10 cellular contexts compared by ENCODE assay signal in the genomic region with DNA sequence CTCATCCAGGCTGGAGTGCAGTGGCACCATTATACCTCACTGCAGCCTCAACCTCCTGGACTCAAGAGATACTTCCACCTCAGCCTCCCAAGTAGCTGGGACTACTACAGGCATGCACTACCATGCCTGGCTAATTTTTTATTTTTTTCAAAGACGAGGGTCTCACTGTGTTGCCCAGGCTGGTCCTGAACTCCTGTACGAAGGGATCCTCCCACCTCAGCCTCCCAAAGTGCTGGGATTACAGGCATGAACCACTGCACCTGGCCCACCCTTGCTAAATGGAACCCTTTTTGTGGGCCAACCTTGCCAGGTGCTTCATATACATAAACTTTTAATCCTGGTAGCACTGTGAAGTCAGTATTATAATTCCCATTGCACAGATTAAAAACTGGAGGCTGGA. TPM values are rescaled to one million over a fixed set of nuclear protein-coding genes. Genes with fewer than 3 reads are reported as not detected.
DNase-seq lines count a peak whose midpoint lies in the region; ATAC-seq, FAIRE-seq and TF ChIP-seq lines count a peak whose summit lies in the region.
"Had no signal": no experiment of that assay in that cellular context is flagged by ENCODE, and none has a peak within 500 bp of the region (broad histone marks: within the 10 kb centered on the region; RNA-seq: fewer than 3 reads in every experiment).

No MANE protein-coding gene starts in this region.

- CTCF ChIA-PET in A549 (lab: Yijun Ruan, JAX) = interaction anchor here (1.7 to 5.0 kb wide), 2 partner anchors 9 to 36 kb away, joined by 3 to 35 read pairs; no protein-coding TSS in a partner anchor

- H3K9ac ChIP-seq in HUES48 (ENCODE audit: low read depth, low read length) (no peak overlapping the region), muscle layer of colon (ENCODE audit: low read length) (peak overlapping the region; percentile 41)

- no peaks in the 10 kb centered on the region for H3K27me3 ChIP-seq in HUES48 (ENCODE audit: control insufficient read depth, insufficient read depth, low read length)
- H3K27me3 ChIP-seq in breast epithelium = no peaks in the 10 kb centered on the region
- H3K27me3 ChIP-seq in muscle layer of colon (ENCODE audit: control insufficient read depth in 1 of 2, insufficient read depth in 2 of 2, low read length in 2 of 2) = no peaks in the 10 kb centered on the region

- ATAC-seq in A549 (no peak), HG03457 (IDR thresholded peaks at IDR 0.05; ENCODE audit: unreplicated experiment) (no peak)
- ATAC-seq: activated CD4-positive, CD25-positive, alpha-beta regulatory T cell treated with anti-CD3 and anti-CD28 coated beads, Interleukin-2, amount 50 U/mL, for 24 hours had no signal

- TF ChIP-seq POLR2A in A549 (IDR thresholded peaks at IDR 0.05; ENCODE audit: low read length) (no peak), breast epithelium (IDR thresholded peaks at IDR 0.05) (no peak)

- H3K4me2 ChIP-seq in A549 = peak overlapping the region; percentile 96

- H3K4me1 ChIP-seq in A549 (peaks cover 34% of the 10 kb centered on the region), HUES48 (ENCODE audit: control insufficient read depth, insufficient read depth, low read length) (peaks cover 23% of the 10 kb centered on the region), breast epithelium (peaks cover 12 to 23% of the 10 kb centered on the region in 2 donors), muscle layer of colon (ENCODE audit: insufficient read depth, low read length) (peaks cover 29% of the 10 kb centered on the region)

- intact Hi-C loops in breast epithelium (cut with DNase I; ENCODE audit: low total_unique reads) = loop anchor here (10.0 kb wide), 2 partner anchors 61 to 321 kb away; partner anchors contain the start of gene POLR1E

- H3K9me3 ChIP-seq in A549 (no peaks in the 10 kb centered on the region), HUES48 (ENCODE audit: control insufficient read depth, insufficient read depth, low read length) (no peaks in the 10 kb centered on the region), breast epithelium (no peaks in the 10 kb centered on the region), muscle layer of colon (ENCODE audit: low read length) (no peaks in the 10 kb centered on the region)

- H3K27ac ChIP-seq in A549 = peak overlapping the region; percentile 91 to 92
- H3K27ac ChIP-seq in HUES48 (ENCODE audit: low read depth, low read length) = no peak overlapping the region
- no peak overlapping the region for H3K27ac ChIP-seq in breast epithelium
- no peak overlapping the region for H3K27ac ChIP-seq in muscle layer of colon (ENCODE audit: low read depth, low read length)

- peaks cover 42% of the 10 kb centered on the region for H3K36me3 ChIP-seq in HUES48 (ENCODE audit: control insufficient read depth, insufficient read depth, low read length)
- H3K36me3 ChIP-seq in breast epithelium = no peaks in the 10 kb centered on the region
- H3K36me3 ChIP-seq in muscle layer of colon (ENCODE audit: insufficient read depth, low read length) = peaks cover 23% of the 10 kb centered on the region

- FAIRE-seq in A549 (lab: Jason Lieb, UNC) = no peak
- FAIRE-seq: G401.6 had no signal

- no peak for TF ChIP-seq RAD21 in A549 (conservative IDR thresholded peaks at IDR 0.05 in 1 of 2, IDR thresholded peaks at IDR 0.05 in 1 of 2)

- no peak for TF ChIP-seq EP300 in A549 (IDR thresholded peaks at IDR 0.05)

- DNase-seq in A549 (ENCODE audit: low read depth in 1 of 2, low spot score in 1 of 2) = no peak
- DNase-seq in breast epithelium (ENCODE audit: low spot score in 2 of 2) = no peak
- DNase-seq in RPMI8226 = no peak
- DNase-seq in activated effector memory CD4-positive, alpha-beta T cell treated with Interleukin-2 at 50 U/mL for 16 hours = no peak
- no peak for DNase-seq in NCI-H2081 (lab: John Stamatoyannopoulos, UW)

- POLR2A ChIA-PET in A549 (lab: Yijun Ruan, JAX) = interaction anchor here (3.6 kb wide), 1 partner anchor 42 kb away, joined by 28 read pairs; the partner anchor contains the start of gene ZBTB5

- H3K4me3 ChIP-seq in A549 (peak overlapping the region; percentile 85), HUES48 (ENCODE audit: low read depth, low read length) (peak overlapping the region; percentile 80), breast epithelium (peak overlapping the region; percentile 71 to 75 (median 73)), muscle layer of colon (ENCODE audit: low read depth in 1 of 2, low read length in 2 of 2) (peak overlapping the region; percentile 83 to 88)

- WGBS in A549 (ENCODE audit: missing lambda C conversion rate) = 11% methylated on average over 2 of the region's 2 CpGs

- TF ChIP-seq CTCF in A549 (IDR thresholded peaks at IDR 0.05) = no peak
- no peak for TF ChIP-seq CTCF in breast epithelium (IDR thresholded peaks at IDR 0.05)

TF ChIP-seq in A549, 52 proteins besides CTCF, POLR2A, EP300 and RAD21:
- TF ChIP-seq EHMT2 (IDR thresholded peaks at IDR 0.05; ENCODE audit: low read depth) (no peak), CHD2 (IDR thresholded peaks at IDR 0.05; ENCODE audit: low read length, partially characterized antibody) (no peak), HDAC2 (IDR thresholded peaks at IDR 0.05) (no peak), JUN (IDR thresholded peaks at IDR 0.05) (no peak), CBX8 (IDR thresholded peaks at IDR 0.05) (no peak), ZFP36 (IDR thresholded peaks at IDR 0.05; ENCODE audit: borderline replicate concordance, partially characterized antibody) (no peak), HEYL (CRISPR knock-in tag; IDR thresholded peaks at IDR 0.05) (no peak), TP53 (CRISPR knock-in tag; IDR thresholded peaks at IDR 0.05) (no peak), HOXB13 (CRISPR knock-in tag; IDR thresholded peaks at IDR 0.05; ENCODE audit: low read depth) (no peak), SREBF2 (IDR thresholded peaks at IDR 0.05) (no peak), PHF8 (IDR thresholded peaks at IDR 0.05; ENCODE audit: borderline replicate concordance, low read depth) (no peak), HOXB5 (CRISPR knock-in tag; IDR thresholded peaks at IDR 0.05) (no peak), CEBPB (IDR thresholded peaks at IDR 0.05) (no peak), ZSCAN20 (CRISPR knock-in tag; IDR thresholded peaks at IDR 0.05) (no peak), RCOR1 (IDR thresholded peaks at IDR 0.05; ENCODE audit: low read depth, low read length) (no peak), BHLHE40 (IDR thresholded peaks at IDR 0.05; ENCODE audit: low read depth, low read length) (no peak)
- TF ChIP-seq, protein P1, sequence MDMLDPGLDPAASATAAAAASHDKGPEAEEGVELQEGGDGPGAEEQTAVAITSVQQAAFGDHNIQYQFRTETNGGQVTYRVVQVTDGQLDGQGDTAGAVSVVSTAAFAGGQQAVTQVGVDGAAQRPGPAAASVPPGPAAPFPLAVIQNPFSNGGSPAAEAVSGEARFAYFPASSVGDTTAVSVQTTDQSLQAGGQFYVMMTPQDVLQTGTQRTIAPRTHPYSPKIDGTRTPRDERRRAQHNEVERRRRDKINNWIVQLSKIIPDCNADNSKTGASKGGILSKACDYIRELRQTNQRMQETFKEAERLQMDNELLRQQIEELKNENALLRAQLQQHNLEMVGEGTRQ (IDR thresholded peaks at IDR 0.05) = no peak
- TF ChIP-seq, protein P2, sequence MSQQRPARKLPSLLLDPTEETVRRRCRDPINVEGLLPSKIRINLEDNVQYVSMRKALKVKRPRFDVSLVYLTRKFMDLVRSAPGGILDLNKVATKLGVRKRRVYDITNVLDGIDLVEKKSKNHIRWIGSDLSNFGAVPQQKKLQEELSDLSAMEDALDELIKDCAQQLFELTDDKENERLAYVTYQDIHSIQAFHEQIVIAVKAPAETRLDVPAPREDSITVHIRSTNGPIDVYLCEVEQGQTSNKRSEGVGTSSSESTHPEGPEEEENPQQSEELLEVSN (IDR thresholded peaks at IDR 0.05; ENCODE audit: borderline replicate concordance, low read depth) = no peak
TF ChIP-seq in A549: peak in this region for 0.

RNA-seq across cellular contexts. Expression of gene GRHPR, which starts 1.0 kb away (rescaled TPM):
- polyA plus RNA-seq in A549 (2011; rRNA removed) (111 and 132 TPM in 2 replicates), A549 (2017; fragmentation: RNase III; extraction: RNeasy Plus Mini Kit Qiagen cat#74134 plus additional on column Dnase treatment) (144 to 159 TPM (median 146 TPM) in 3 replicates)
- 257 and 266 TPM in 2 replicates for polyA plus RNA-seq in A549 (2012; cell fraction: cytosol; rRNA removed)
- polyA plus RNA-seq in A549 (2012; cell fraction: nucleus; rRNA removed) = 262 and 287 TPM in 2 replicates
- polyA minus RNA-seq in A549 (2011; rRNA and poly(A)+ RNA removed) = 139 and 145 TPM in 2 replicates
- total RNA-seq in breast epithelium = 100 to 1,000 TPM; 117 to 144 (median 140) TPM

RNA-seq across cellular contexts. Expression of gene ZBTB5, which starts 41.7 kb away (rescaled TPM):
- polyA plus RNA-seq in A549 (2011; rRNA removed) (18.1 and 19.8 TPM in 2 replicates), A549 (2017; fragmentation: RNase III; extraction: RNeasy Plus Mini Kit Qiagen cat#74134 plus additional on column Dnase treatment) (10.7 to 12.4 TPM (median 11.7 TPM) in 3 replicates)
- 6.7 and 8.8 TPM in 2 replicates for polyA plus RNA-seq in A549 (2012; cell fraction: cytosol; rRNA removed)
- 12.0 and 15.5 TPM in 2 replicates for polyA plus RNA-seq in A549 (2012; cell fraction: nucleus; rRNA removed)
- polyA minus RNA-seq in A549 (2011; rRNA and poly(A)+ RNA removed) = 26.7 and 29.1 TPM in 2 replicates
- 10 to 100 TPM; 10.6 to 21.5 (median 14.7) TPM for total RNA-seq in breast epithelium

Comparison
In these comparisons a context has a peak if more than half of its experiments do, and no peak if none do; other contexts are left out.
1. H3K27ac ChIP-seq: peak in A549 (2 of 2); none in HUES48 (single experiment), breast epithelium (0 of 2) and muscle layer of colon (single experiment).
2. Peak in every context shown above with its lines, with median percentiles within 50 percentile points of each other: H3K4me3 ChIP-seq.